Comparison of ENCODE assay signal across 2 cellular contexts in genomic region chr7:44288811-44289340, GRCh38.
TF ChIP-seq lines count a peak whose summit lies in the region.

No MANE protein-coding gene starts in this region.

TF ChIP-seq in GM23338, 12 proteins besides CTCF, POLR2A, EP300 and RAD21 (continued from another document):
- TF ChIP-seq ZNF462 (CRISPR knock-in tag; IDR thresholded peaks at IDR 0.05) (no peak), POLR2AphosphoS5 (IDR thresholded peaks at IDR 0.05; ENCODE audit: low read depth) (no peak), JUNB (IDR thresholded peaks at IDR 0.05; ENCODE audit: unreplicated experiment) (no peak), REST (IDR thresholded peaks at IDR 0.05; ENCODE audit: unreplicated experiment) (no peak)

TF ChIP-seq in WTC11, 78 proteins besides CTCF, POLR2A, EP300 and RAD21 (continued from another document):
- no peak for TF ChIP-seq ZNF512 (CRISPR knock-in tag; IDR thresholded peaks at IDR 0.05; ENCODE audit: borderline replicate concordance)
- no peak for TF ChIP-seq ZNF671 (CRISPR knock-in tag; IDR thresholded peaks at IDR 0.05)
- TF ChIP-seq USF1 (CRISPR knock-in tag; IDR thresholded peaks at IDR 0.05) = no peak
- TF ChIP-seq NR1H2 (CRISPR knock-in tag; IDR thresholded peaks at IDR 0.05) = no peak
- TF ChIP-seq NR2C2 (CRISPR knock-in tag; IDR thresholded peaks at IDR 0.05) = no peak
- TF ChIP-seq STAT6 (CRISPR knock-in tag; conservative IDR thresholded peaks at IDR 0.05; ENCODE audit: low read depth) = no peak
- no peak for TF ChIP-seq ZNF121 (CRISPR knock-in tag; IDR thresholded peaks at IDR 0.05)
- TF ChIP-seq GABPB1 (CRISPR knock-in tag; IDR thresholded peaks at IDR 0.05) = no peak
- TF ChIP-seq ZMAT4 (CRISPR knock-in tag; IDR thresholded peaks at IDR 0.05) = no peak
- TF ChIP-seq ZNF532 (CRISPR knock-in tag; IDR thresholded peaks at IDR 0.05; ENCODE audit: borderline replicate concordance) = no peak
